9 cellular contexts compared by ENCODE assay signal in the genomic region with DNA sequence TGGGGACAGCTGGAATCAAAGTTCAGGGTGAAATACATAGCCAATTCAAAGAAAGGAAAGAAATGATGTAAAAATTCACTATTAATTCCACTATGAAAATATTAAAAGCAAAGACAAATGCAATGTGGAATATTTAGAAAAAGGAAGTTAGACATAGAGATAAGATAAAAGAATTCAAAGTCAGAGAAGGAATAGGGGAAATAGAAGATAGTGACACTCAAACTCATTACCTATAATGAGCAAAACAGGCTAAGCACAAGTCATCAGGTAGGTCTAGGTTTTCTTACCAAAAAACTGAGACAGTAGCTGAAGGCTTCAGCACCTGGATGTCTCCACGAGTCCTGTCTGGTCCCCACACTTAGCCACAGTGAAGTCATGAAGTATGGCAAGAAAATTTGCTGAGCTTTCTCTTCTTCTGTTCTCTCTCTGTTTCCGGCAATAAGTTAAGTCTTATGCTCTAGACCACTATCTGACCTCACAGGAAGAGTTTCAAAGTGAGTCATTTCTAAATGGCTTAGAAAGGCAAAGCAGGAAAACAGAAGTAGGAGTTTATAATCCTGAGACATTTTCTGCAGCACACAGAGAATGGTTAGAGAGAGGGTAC. TPM values are rescaled to one million over a fixed set of nuclear protein-coding genes. Genes with fewer than 3 reads are reported as not detected.
A peak's percentile ranks its signal among the peaks of the same experiment; 100 is the strongest.
DNase-seq lines count a peak whose midpoint lies in the region; ATAC-seq and TF ChIP-seq lines count a peak whose summit lies in the region.
"Had no signal": no experiment of that assay in that cellular context is flagged by ENCODE, and none has a peak within 500 bp of the region (broad histone marks: within the 10 kb centered on the region; RNA-seq: fewer than 3 reads in every experiment).

A gene (minus strand): TSS at position 369 of the 604 bp plus-strand sequence. CDS start 6,174 bp downstream, outside the sequence.

- H3K27ac ChIP-seq in ovary = no peak within 1 kb of the TSS
- H3K27ac ChIP-seq: 22Rv1 had no signal

- peak within 1 kb of the TSS; percentile 31 for H3K4me3 Mint-ChIP-seq in activated CD4-positive, alpha-beta memory T cell treated with anti-CD3 and anti-CD28 coated beads for 36 hours

- 46 to 63% (median 47%) methylated on average over 2 of the region's 2 CpGs for WGBS in ovary, 3 donors

- TF ChIP-seq CTCF in fibroblast of pulmonary artery (IDR thresholded peaks at IDR 0.05; ENCODE audit: low read length, missing control alignments) (no peak), ovary (IDR thresholded peaks at IDR 0.05) (no peak)

- no peak for TF ChIP-seq POLR2A in ovary (IDR thresholded peaks at IDR 0.05)

- H3K27ac Mint-ChIP-seq in activated CD4-positive, alpha-beta memory T cell treated with anti-CD3 and anti-CD28 coated beads for 36 hours = peak within 1 kb of the TSS; percentile 63

- ATAC-seq in activated CD4-positive, CD25-positive, alpha-beta regulatory T cell treated with anti-CD3 and anti-CD28 coated beads, Interleukin-2, amount 50 U/mL, for 24 hours = peak; percentile 97 to 99

- no peaks in the 10 kb centered on the region for H3K9me3 ChIP-seq in ovary

- no peaks in the 10 kb centered on the region for H3K36me3 ChIP-seq in ovary

- CTCF ChIA-PET in activated CD4-positive, alpha-beta memory T cell treated with anti-CD3 and anti-CD28 coated beads for 36 hours (lab: Charles Lee) = interaction anchor here (0.6 to 3.3 kb wide), 6 partner anchors 13 to 224 kb away, joined by 3 to 28 read pairs (median 4); no protein-coding TSS in a partner anchor

- intact Hi-C loops in activated CD4-positive, alpha-beta memory T cell treated with anti-CD3 and anti-CD28 coated beads for 36 hours (cut with micrococcal nuclease) = loop anchor here (1.0 kb wide), 3 partner anchors 8 to 20 kb away; a partner anchor contains a TSS
- intact Hi-C loops in ovary (cut with DNase I) = no loop called here

- H3K9me3 Mint-ChIP-seq in activated CD4-positive, alpha-beta memory T cell treated with anti-CD3 and anti-CD28 coated beads for 36 hours = no peaks in the 10 kb centered on the region

- DNase-seq in activated CD4-positive, CD25-positive, alpha-beta regulatory T cell treated with anti-CD3 and anti-CD28 coated beads, Interleukin-2, amount 50 U/mL, for 72 hours = no peak
- peak; percentile 58 for DNase-seq in KG1 (lab: John Stamatoyannopoulos, UW)
- peak; percentile 55 for DNase-seq in activated CD4-positive, alpha-beta memory T cell treated with anti-CD3 and anti-CD28 coated beads for 36 hours
- peak; percentile 72 for DNase-seq in fibroblast of pulmonary artery (ENCODE audit: low read depth)
- DNase-seq in putamen (ENCODE audit: low spot score) = peak; percentile 34
- DNase-seq in OCI-M2 (lab: John Stamatoyannopoulos, UW; ENCODE audit: unreplicated experiment) = no peak
- DNase-seq in ovary = no peak

- no peaks in the 10 kb centered on the region for H3K4me1 ChIP-seq in ovary (ENCODE audit: insufficient read depth)

- no peaks in the 10 kb centered on the region for H3K27me3 Mint-ChIP-seq in activated CD4-positive, alpha-beta memory T cell treated with anti-CD3 and anti-CD28 coated beads for 36 hours

- POLR2A ChIA-PET in activated CD4-positive, alpha-beta memory T cell treated with anti-CD3 and anti-CD28 coated beads for 36 hours (lab: Charles Lee) = interaction anchor here (0.6 to 1.1 kb wide), 4 partner anchors 23 to 130 kb away, joined by 3 to 4 read pairs (median 3); a partner anchor contains a TSS

- no peaks in the 10 kb centered on the region for H3K27me3 ChIP-seq in ovary

- H3K4me3 ChIP-seq in fibroblast of pulmonary artery (replicated peaks; ENCODE audit: low read depth, low read length) = peak within 1 kb of the TSS; percentile 24
- H3K4me3 ChIP-seq in ovary = no peak within 1 kb of the TSS

- H3K36me3 Mint-ChIP-seq in activated CD4-positive, alpha-beta memory T cell treated with anti-CD3 and anti-CD28 coated beads for 36 hours = no peaks in the 10 kb centered on the region

- TF ChIP-seq EP300 in ovary (IDR thresholded peaks at IDR 0.05) = no peak

- H3K4me1 Mint-ChIP-seq in activated CD4-positive, alpha-beta memory T cell treated with anti-CD3 and anti-CD28 coated beads for 36 hours (ENCODE audit: low read depth) = peaks cover 40% of the 10 kb centered on the region

RNA-seq across cellular contexts. Expression of the gene that starts here (rescaled TPM):
- total RNA-seq in activated CD4-positive, alpha-beta memory T cell treated with anti-CD3 and anti-CD28 coated beads for 36 hours = under 1 TPM; 0.94 to 0.97 TPM
- 10 to 100 TPM in 2 of 7 donors, 1 to 10 TPM in 5; 2.5 to 17.6 (median 5.6) TPM for total RNA-seq in ovary
- polyA plus RNA-seq in ovary = 10 to 100 TPM in 1 of 2 donors, 1 to 10 TPM in 1; 3.5 to 22.6 TPM

Comparison
In these comparisons a context has a peak if more than half of its experiments do, and no peak if none do; other contexts are left out.
1. Peak in DNase-seq in activated CD4-positive, alpha-beta memory T cell treated with anti-CD3 and anti-CD28 coated beads for 36 hours; RNA of the gene not detected or under 1 TPM.
2. DNase-seq: peak in KG1 (single experiment), fibroblast of pulmonary artery (single experiment) and putamen (single experiment); none in activated CD4-positive, CD25-positive, alpha-beta regulatory T cell treated with anti-CD3 and anti-CD28 coated beads, Interleukin-2, amount 50 U/mL, for 72 hours (single experiment), OCI-M2 (single experiment) and ovary (0 of 5).